In genomic region chr9:18810581-18810980, GRCh38 we compare ENCODE assay signal across 6 cellular contexts.
"Had no signal": no experiment of that assay in that cellular context is flagged by ENCODE, and none has a peak within 500 bp of the region (broad histone marks: within the 10 kb centered on the region; RNA-seq: fewer than 3 reads in every experiment).

No MANE protein-coding gene starts in this region.

- H3K4me3 Mint-ChIP-seq: IgD-negative memory B cell had no signal

- H3K27ac Mint-ChIP-seq: IgD-negative memory B cell had no signal

- H3K4me3 ChIP-seq: K562 had no signal

- H3K27ac ChIP-seq: HL-60 had no signal

- ATAC-seq: HepG2, K562 had no signal

- DNase-seq: IMR-90, KBM-7 had no signal

- H3K4me1 Mint-ChIP-seq: IgD-negative memory B cell had no signal

- H3K9me3 Mint-ChIP-seq: IgD-negative memory B cell had no signal
